Comparison of ENCODE assay signal across 16 cellular contexts in genomic region chr5:72402381-72402890, GRCh38.
DNase-seq lines count a peak whose midpoint lies in the region; ATAC-seq and TF ChIP-seq lines count a peak whose summit lies in the region.
"Had no signal": no experiment of that assay in that cellular context is flagged by ENCODE, and none has a peak within 500 bp of the region (broad histone marks: within the 10 kb centered on the region; RNA-seq: fewer than 3 reads in every experiment).

No MANE protein-coding gene starts in this region.

- peak overlapping the region; percentile 82 for H3K27ac Mint-ChIP-seq in MCF 10A (ENCODE audit: low read depth, unreplicated experiment)
- H3K27ac Mint-ChIP-seq in Caco-2 (ENCODE audit: unreplicated experiment), result no peak overlapping the region
- H3K27ac Mint-ChIP-seq: activated naive CD8-positive, alpha-beta T cell treated with anti-CD3 and anti-CD28 coated beads, Interleukin-2, amount 10 ng/mL, durations not matched to agents 7 days and 5 days; IgD-negative memory B cell; mesothelial cell of epicardium had no signal

- in situ Hi-C loops in GM23248 (cut with MboI) (no loop called here), GM13976 (cut with MboI; ENCODE audit: low sequenced_read_pairs, unreplicated experiment) (no loop called here)

- POLR2A ChIA-PET in MCF 10A (lab: Yijun Ruan, JAX) (interaction anchor here (0.6 to 4.8 kb wide), 17 partner anchors 10 to 416 kb away, joined by 3 to 32 read pairs (median 5); no protein-coding TSS in a partner anchor), Caco-2 (lab: Charles Lee) (no interaction called here)

- H3K9me3 ChIP-seq in GM23248 (ENCODE audit: low read depth), result no peaks in the 10 kb centered on the region
- peaks cover 29% of the 10 kb centered on the region for H3K9me3 ChIP-seq in left ventricle myocardium inferior (replicated peaks)
- H3K9me3 ChIP-seq in skeletal muscle tissue (ENCODE audit: control insufficient read depth in 3 of 3, low read length in 3 of 3), result peaks cover 0 to 18% (median 9%) of the 10 kb centered on the region in 3 donors
- H3K9me3 ChIP-seq in Caco-2, result peaks cover 21% of the 10 kb centered on the region; the same call in 1 of the 2 replicates

- H3K9ac ChIP-seq in GM23248 (no peak overlapping the region), skeletal muscle tissue (ENCODE audit: low read depth in 1 of 3, low read length in 3 of 3) (no peak overlapping the region)
- H3K9ac ChIP-seq: parathyroid adenoma had no signal

- no peaks in the 10 kb centered on the region for H3K9me2 ChIP-seq in GM23248 (ENCODE audit: insufficient read depth)

- intact Hi-C loops in MCF 10A (cut with micrococcal nuclease) (no loop called here), left ventricle myocardium inferior (cut with micrococcal nuclease) (no loop called here), Caco-2 (cut with micrococcal nuclease; ENCODE audit: unreplicated experiment) (no loop called here)

- TF ChIP-seq CTCF in MCF 10A (IDR thresholded peaks at IDR 0.05; ENCODE audit: unreplicated experiment), result no peak
- no peak for TF ChIP-seq CTCF in left ventricle myocardium inferior (IDR thresholded peaks at IDR 0.05; ENCODE audit: borderline replicate concordance)
- no peak for TF ChIP-seq CTCF in GM13976 (IDR thresholded peaks at IDR 0.05; ENCODE audit: borderline replicate concordance, control extremely low read depth, extremely low read depth, insufficient read depth, missing control alignments)
- no peak for TF ChIP-seq CTCF in Caco-2 (IDR thresholded peaks at IDR 0.05; ENCODE audit: insufficient read depth in 1 of 2, low read depth in 1 of 2, low read length in 1 of 2, severe bottlenecking in 1 of 2, unreplicated experiment in 1 of 2)

- WGBS in GM23248 (ENCODE audit: low coverage in 1 of 2, low lambda C conversion rate in 2 of 2, missing lambda C conversion rate in 2 of 2), 2 experiments, result 3 to 4% methylated on average over 2 of the region's 2 CpGs

- H3K27me3 Mint-ChIP-seq in MCF 10A (ENCODE audit: insufficient read depth, unreplicated experiment) (no peaks in the 10 kb centered on the region), Caco-2 (ENCODE audit: insufficient read depth, unreplicated experiment) (peaks cover 6% of the 10 kb centered on the region)

- H3K4me1 ChIP-seq in GM23248 (ENCODE audit: insufficient read depth), result peaks cover 17% of the 10 kb centered on the region
- H3K4me1 ChIP-seq in left ventricle myocardium inferior, result peaks cover 20% of the 10 kb centered on the region
- peaks cover 5 to 15% (median 7%) of the 10 kb centered on the region in 3 donors for H3K4me1 ChIP-seq in skeletal muscle tissue (ENCODE audit: control insufficient read depth in 3 of 3, insufficient read depth in 3 of 3, low read length in 3 of 3)
- no peaks in the 10 kb centered on the region for H3K4me1 ChIP-seq in Caco-2
- H3K4me1 ChIP-seq: parathyroid adenoma had no signal

- no TSS peak for BruUV-seq in MCF 10A (replicated peaks; lab: Mats Ljungman, UMichigan)
- no TSS peak for BruUV-seq in Caco-2 (replicated peaks; lab: Mats Ljungman, UMichigan)

- no peaks in the 10 kb centered on the region for H3K36me3 Mint-ChIP-seq in MCF 10A (ENCODE audit: insufficient read depth, unreplicated experiment)
- H3K36me3 Mint-ChIP-seq in Caco-2 (ENCODE audit: insufficient read depth, unreplicated experiment), result no peaks in the 10 kb centered on the region
- H3K36me3 Mint-ChIP-seq: activated naive CD8-positive, alpha-beta T cell treated with anti-CD3 and anti-CD28 coated beads, Interleukin-2, amount 10 ng/mL, durations not matched to agents 7 days and 5 days; IgD-negative memory B cell had no signal

- CTCF ChIA-PET in MCF 10A (lab: Yijun Ruan, JAX) (interaction anchor here (0.7 to 4.2 kb wide), 17 partner anchors 8 to 133 kb away, joined by 3 to 19 read pairs (median 4); no protein-coding TSS in a partner anchor), Caco-2 (lab: Charles Lee) (no interaction called here)

- H3K9me3 Mint-ChIP-seq in MCF 10A (ENCODE audit: unreplicated experiment), result peaks cover 12% of the 10 kb centered on the region
- peaks cover 47% of the 10 kb centered on the region for H3K9me3 Mint-ChIP-seq in Caco-2 (ENCODE audit: unreplicated experiment)

- no peak overlapping the region for H3K4me3 Mint-ChIP-seq in MCF 10A (ENCODE audit: unreplicated experiment)
- H3K4me3 Mint-ChIP-seq in Caco-2 (ENCODE audit: unreplicated experiment), result no peak overlapping the region
- H3K4me3 Mint-ChIP-seq: activated naive CD8-positive, alpha-beta T cell treated with anti-CD3 and anti-CD28 coated beads, Interleukin-2, amount 10 ng/mL, durations not matched to agents 7 days and 5 days; mesothelial cell of epicardium had no signal

- H3K27ac ChIP-seq in GM23248 (peak overlapping the region; percentile 48), left ventricle myocardium inferior (replicated peaks) (peak overlapping the region; percentile 72), skeletal muscle tissue (ENCODE audit: low read depth, low read length) (peak overlapping the region; percentile 31)
- H3K27ac ChIP-seq: C4-2B, parathyroid adenoma, WERI-Rb-1 had no signal

- no peaks in the 10 kb centered on the region for H3K36me3 ChIP-seq in GM23248 (ENCODE audit: low read depth)
- no peaks in the 10 kb centered on the region for H3K36me3 ChIP-seq in left ventricle myocardium inferior
- no peaks in the 10 kb centered on the region for H3K36me3 ChIP-seq in skeletal muscle tissue (ENCODE audit: control insufficient read depth in 3 of 3, insufficient read depth in 3 of 3, low read length in 3 of 3)
- H3K36me3 ChIP-seq in Caco-2 (ENCODE audit: control insufficient read depth, insufficient read depth, low read length), result no peaks in the 10 kb centered on the region
- H3K36me3 ChIP-seq: WERI-Rb-1 had no signal

- H3K27me3 ChIP-seq in GM23248 (replicated peaks; ENCODE audit: insufficient read depth) (no peaks in the 10 kb centered on the region), left ventricle myocardium inferior (ENCODE audit: low read depth) (no peaks in the 10 kb centered on the region), skeletal muscle tissue (ENCODE audit: control insufficient read depth in 3 of 3, insufficient read depth in 3 of 3, low read length in 3 of 3) (no peaks in the 10 kb centered on the region), Caco-2 (replicated peaks; ENCODE audit: control insufficient read depth, insufficient read depth, low read length) (no peaks in the 10 kb centered on the region)

- H3K4me3 ChIP-seq in GM23248 (no peak overlapping the region), left ventricle myocardium inferior (no peak overlapping the region), skeletal muscle tissue (ENCODE audit: low read length in 3 of 3) (no peak overlapping the region), Caco-2 (ENCODE audit: low read depth, low read length) (no peak overlapping the region)

- H3F3A ChIP-seq in GM23248 (ENCODE audit: insufficient read depth), result peaks cover 14% of the 10 kb centered on the region

- no peak for ATAC-seq in GM21423 (IDR thresholded peaks at IDR 0.05; ENCODE audit: unreplicated experiment)

- H3K4me1 Mint-ChIP-seq in MCF 10A (ENCODE audit: insufficient read depth, unreplicated experiment) (peaks cover 8% of the 10 kb centered on the region), Caco-2 (ENCODE audit: low read depth, unreplicated experiment) (no peaks in the 10 kb centered on the region)
- H3K4me1 Mint-ChIP-seq: activated naive CD8-positive, alpha-beta T cell treated with anti-CD3 and anti-CD28 coated beads, Interleukin-2, amount 10 ng/mL, durations not matched to agents 7 days and 5 days had no signal

- DNase-seq in GM23248, result peak; percentile 64
- DNase-seq in MCF 10A (ENCODE audit: unreplicated experiment), result peak; percentile 20
- no peak for DNase-seq in left ventricle myocardium inferior
- no peak for DNase-seq in foreskin melanocyte
- DNase-seq in GM13976 (ENCODE audit: low spot score), result no peak
- no peak for DNase-seq in Caco-2
- DNase-seq: activated naive CD8-positive, alpha-beta T cell treated with anti-CD3 and anti-CD28 coated beads, Interleukin-2, amount 10 ng/mL, durations not matched to agents 7 days and 5 days; hippocampal formation; NCI-H1694; WERI-Rb-1 had no signal

- no peaks in the 10 kb centered on the region for H4K20me1 ChIP-seq in GM23248 (ENCODE audit: insufficient read depth)

- H2AFZ ChIP-seq in GM23248, result peak overlapping the region; percentile 3; the same call in 1 of the 2 replicates
- H2AFZ ChIP-seq: parathyroid adenoma had no signal

- no peaks in the 10 kb centered on the region for H3K79me2 ChIP-seq in GM23248 (ENCODE audit: insufficient read depth)
- H3K79me2 ChIP-seq: parathyroid adenoma had no signal

- H3K4me2 ChIP-seq in GM23248 (ENCODE audit: unreplicated experiment), result peak overlapping the region; percentile 10

Comparison
In these comparisons a context has a peak if more than half of its experiments do, and no peak if none do; other contexts are left out.
1. DNase-seq: peak in GM23248 (single experiment) and MCF 10A (single experiment); none in left ventricle myocardium inferior (single experiment), foreskin melanocyte (single experiment), GM13976 (single experiment) and Caco-2 (0 of 2).
2. Peak in every context shown above with its lines, with median percentiles within 50 percentile points of each other: H3K27ac ChIP-seq.